22 cellular contexts compared by ENCODE assay signal in the genomic region with DNA sequence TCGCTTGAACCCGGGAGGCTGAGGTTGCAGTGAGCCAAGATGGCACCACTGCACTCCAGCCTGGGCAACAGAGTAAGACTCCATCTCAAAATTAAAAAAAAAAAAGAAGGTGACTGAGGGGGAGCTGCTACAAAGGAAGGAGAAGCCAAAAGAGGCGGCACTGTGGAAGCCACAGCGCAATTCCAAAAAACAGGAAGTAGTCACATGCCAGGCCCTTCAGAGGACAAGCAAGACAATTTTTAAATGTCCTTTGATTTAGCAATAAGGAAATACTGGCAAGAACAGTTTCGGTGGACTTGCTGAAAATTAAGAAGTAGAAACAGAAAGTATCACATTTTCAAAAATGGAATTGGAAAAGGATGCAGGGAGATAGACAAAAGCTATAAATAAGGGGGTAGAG.
DNase-seq lines count a peak whose midpoint lies in the region; ATAC-seq and TF ChIP-seq lines count a peak whose summit lies in the region.
"Had no signal": no experiment of that assay in that cellular context is flagged by ENCODE, and none has a peak within 500 bp of the region (broad histone marks: within the 10 kb centered on the region; RNA-seq: fewer than 3 reads in every experiment).

No MANE protein-coding gene starts in this region.

- peak overlapping the region; percentile 94 for H3K27ac Mint-ChIP-seq in dendritic cell treated with granulocyte-macrophage colony-stimulating factor and Interleukin-4, amounts not matched to agents 40 ng/mL and 50 ng/mL, for 4 days
- no peak overlapping the region for H3K27ac Mint-ChIP-seq in T-helper 2 cell treated with Interferon-gamma antibody and Interleukin-4, amounts not matched to agents 5 μg/mL and 100 μg/mL, for 36 hours
- H3K27ac Mint-ChIP-seq: activated B cell treated with CpG ODN at 0.5 μM for 24 hours; activated CD8-positive, alpha-beta T cell treated with anti-CD3 and anti-CD28 coated beads for 36 hours; activated naive CD4-positive, alpha-beta T cell treated with anti-CD3 and anti-CD28 coated beads, Interleukin-2, amount 50 U/mL, for 24 hours; CD8-positive, alpha-beta T cell had no signal

- ATAC-seq in gastrocnemius medialis: no peak
- ATAC-seq in HG02798 (IDR thresholded peaks at IDR 0.05; ENCODE audit: poor library complexity, unreplicated experiment): no peak
- ATAC-seq in HG03342 (IDR thresholded peaks at IDR 0.05; ENCODE audit: unreplicated experiment): no peak
- ATAC-seq in GM21737 (IDR thresholded peaks at IDR 0.05; ENCODE audit: unreplicated experiment): no peak
- ATAC-seq: activated CD8-positive, alpha-beta T cell treated with anti-CD3 and anti-CD28 coated beads for 36 hours; CD8-positive, alpha-beta T cell; naive thymus-derived CD8-positive, alpha-beta T cell had no signal

- H3K4me3 Mint-ChIP-seq in dendritic cell treated with granulocyte-macrophage colony-stimulating factor and Interleukin-4, amounts not matched to agents 40 ng/mL and 50 ng/mL, for 4 days: peak overlapping the region; percentile 54
- no peak overlapping the region for H3K4me3 Mint-ChIP-seq in T-helper 2 cell treated with Interferon-gamma antibody and Interleukin-4, amounts not matched to agents 5 μg/mL and 100 μg/mL, for 36 hours
- H3K4me3 Mint-ChIP-seq: activated B cell treated with CpG ODN at 0.5 μM for 24 hours; activated CD8-positive, alpha-beta T cell treated with anti-CD3 and anti-CD28 coated beads for 36 hours; activated naive CD4-positive, alpha-beta T cell treated with anti-CD3 and anti-CD28 coated beads, Interleukin-2, amount 50 U/mL, for 24 hours; CD8-positive, alpha-beta T cell; naive thymus-derived CD8-positive, alpha-beta T cell had no signal

- no peak for TF ChIP-seq CTCF in gastrocnemius medialis (IDR thresholded peaks at IDR 0.05 in 4 of 5, conservative IDR thresholded peaks at IDR 0.05 in 1 of 5)

- intact Hi-C loops in dendritic cell treated with granulocyte-macrophage colony-stimulating factor and Interleukin-4, amounts not matched to agents 40 ng/mL and 50 ng/mL, for 4 days (cut with micrococcal nuclease): no loop called here
- intact Hi-C loops in gastrocnemius medialis (cut with DNase I; ENCODE audit: low total_unique reads): loop anchor here (10.0 kb wide), 2 partner anchors 710 to 1140 kb away; a partner anchor contains a TSS

- H3K9me3 ChIP-seq in gastrocnemius medialis: no peaks in the 10 kb centered on the region

- no peak overlapping the region for H3K4me3 ChIP-seq in gastrocnemius medialis

- peak overlapping the region; percentile 37 to 70 (median 48) for H3K27ac ChIP-seq in gastrocnemius medialis
- H3K27ac ChIP-seq: parathyroid adenoma had no signal

- peaks cover 21% of the 10 kb centered on the region for H3K36me3 Mint-ChIP-seq in dendritic cell treated with granulocyte-macrophage colony-stimulating factor and Interleukin-4, amounts not matched to agents 40 ng/mL and 50 ng/mL, for 4 days (ENCODE audit: low read depth)
- H3K36me3 Mint-ChIP-seq in T-helper 2 cell treated with Interferon-gamma antibody and Interleukin-4, amounts not matched to agents 5 μg/mL and 100 μg/mL, for 36 hours (ENCODE audit: low read depth): no peaks in the 10 kb centered on the region
- H3K36me3 Mint-ChIP-seq: CD8-positive, alpha-beta T cell had no signal

- peaks cover 14% of the 10 kb centered on the region for H3K27me3 Mint-ChIP-seq in dendritic cell treated with granulocyte-macrophage colony-stimulating factor and Interleukin-4, amounts not matched to agents 40 ng/mL and 50 ng/mL, for 4 days
- H3K27me3 Mint-ChIP-seq in T-helper 2 cell treated with Interferon-gamma antibody and Interleukin-4, amounts not matched to agents 5 μg/mL and 100 μg/mL, for 36 hours (ENCODE audit: low read depth): peaks cover 50% of the 10 kb centered on the region

- in situ Hi-C loops in gastrocnemius medialis (cut with MboI; ENCODE audit: low sequenced_read_pairs in 4 of 4): loop anchor here in 1 of 4 donors (10.0 kb wide), 1 partner anchor 100 kb away; no protein-coding TSS in a partner anchor

- H3K4me1 Mint-ChIP-seq in dendritic cell treated with granulocyte-macrophage colony-stimulating factor and Interleukin-4, amounts not matched to agents 40 ng/mL and 50 ng/mL, for 4 days (ENCODE audit: low read depth): peaks cover 40% of the 10 kb centered on the region
- H3K4me1 Mint-ChIP-seq in T-helper 2 cell treated with Interferon-gamma antibody and Interleukin-4, amounts not matched to agents 5 μg/mL and 100 μg/mL, for 36 hours (ENCODE audit: low read depth): peaks cover 2% of the 10 kb centered on the region

- no peaks in the 10 kb centered on the region for H3K9me3 Mint-ChIP-seq in dendritic cell treated with granulocyte-macrophage colony-stimulating factor and Interleukin-4, amounts not matched to agents 40 ng/mL and 50 ng/mL, for 4 days
- no peaks in the 10 kb centered on the region for H3K9me3 Mint-ChIP-seq in T-helper 2 cell treated with Interferon-gamma antibody and Interleukin-4, amounts not matched to agents 5 μg/mL and 100 μg/mL, for 36 hours
- H3K9me3 Mint-ChIP-seq: activated B cell treated with CpG ODN at 0.5 μM for 24 hours; activated CD8-positive, alpha-beta T cell treated with anti-CD3 and anti-CD28 coated beads for 36 hours; activated naive CD4-positive, alpha-beta T cell treated with anti-CD3 and anti-CD28 coated beads, Interleukin-2, amount 50 U/mL, for 24 hours; CD8-positive, alpha-beta T cell; naive thymus-derived CD8-positive, alpha-beta T cell had no signal

- peaks cover 12 to 33% of the 10 kb centered on the region in 2 donors for H3K4me1 ChIP-seq in gastrocnemius medialis

- DNase-seq in CD1c-positive myeloid dendritic cell (ENCODE audit: extremely low spot score) (peak; percentile 83), NOMO-1 (lab: John Stamatoyannopoulos, UW; ENCODE audit: unreplicated experiment in 2 of 2) (peak; percentile 40 to 75), gastrocnemius medialis (peak in 1 of 2 donors; percentile 55)
- DNase-seq in T-helper 2 cell treated with Interferon-gamma antibody and Interleukin-4, amounts not matched to agents 5 μg/mL and 100 μg/mL, for 36 hours (ENCODE audit: low spot score): no peak
- DNase-seq: activated B cell treated with CpG ODN at 0.5 μM for 24 hours; activated CD8-positive, alpha-beta T cell treated with anti-CD3 and anti-CD28 coated beads for 36 hours; activated T-cell treated with anti-CD3 and anti-CD28 coated beads, Interleukin-2, amount 50 U/mL, for 48 hours; CD8-positive, alpha-beta T cell; DMS53; hippocampal formation; mesendoderm; naive thymus-derived CD8-positive, alpha-beta T cell; NCI-H1092; NCI-H2029 treated with DMSO at 0.1 percent for 48 hours; NCI-H446; stimulated activated CD4-positive, alpha-beta T cell treated with anti-CD3 and anti-CD28 coated beads, Interleukin-4, amount 100 ng/mL, for 1 hour had no signal

- no peaks in the 10 kb centered on the region for H3K27me3 ChIP-seq in gastrocnemius medialis

- H3K36me3 ChIP-seq in gastrocnemius medialis: no peaks in the 10 kb centered on the region

- no peak for TF ChIP-seq POLR2A in gastrocnemius medialis (IDR thresholded peaks at IDR 0.05)
